8 cellular contexts compared by ENCODE assay signal in the genomic region with DNA sequence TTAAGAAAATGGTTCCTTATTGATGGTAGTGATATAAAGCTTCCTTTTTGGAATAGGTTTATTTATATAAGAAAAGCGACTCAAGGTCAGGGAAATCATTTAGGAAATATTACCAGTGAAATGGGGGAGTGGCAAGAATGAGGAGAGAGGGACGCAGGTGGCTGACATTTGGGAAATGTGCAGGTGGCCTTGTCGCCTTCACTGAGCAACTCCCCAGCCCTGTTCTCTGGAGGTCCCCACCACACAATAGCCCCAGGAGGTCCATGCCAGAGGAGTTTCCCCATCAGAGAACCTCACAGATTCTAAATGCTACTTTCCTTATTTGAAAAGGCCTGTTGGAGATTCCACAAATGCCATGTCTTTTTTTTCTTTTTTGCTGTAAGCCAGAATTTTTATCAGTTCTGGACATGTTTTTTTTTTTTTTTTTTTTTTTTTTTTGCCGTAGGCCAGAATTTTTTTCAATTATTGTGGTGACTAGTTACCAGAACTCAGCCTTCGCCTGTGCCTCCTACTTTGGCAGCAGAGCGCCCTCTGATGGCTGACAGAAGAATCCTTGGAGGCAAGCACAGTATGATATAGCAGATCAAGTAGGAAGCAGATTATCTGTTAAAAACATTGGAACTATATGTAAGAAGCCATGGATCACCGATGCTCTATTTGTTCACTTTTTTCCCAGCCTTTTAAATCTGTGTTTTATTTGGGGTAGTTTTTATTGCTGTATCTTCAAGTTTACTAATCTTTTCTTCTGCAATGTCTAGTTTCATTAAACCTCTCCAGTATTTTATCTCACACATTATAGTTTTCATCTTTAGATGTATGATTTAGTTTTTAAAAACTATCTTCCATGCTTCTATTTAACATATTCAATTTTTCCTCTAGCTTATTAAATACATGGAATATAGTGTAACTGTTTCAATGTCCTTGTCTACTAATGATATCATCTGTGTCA. TPM values are rescaled to one million over a fixed set of nuclear protein-coding genes. Genes with fewer than 3 reads are reported as not detected.
DNase-seq lines count a peak whose midpoint lies in the region; ATAC-seq, FAIRE-seq and TF ChIP-seq lines count a peak whose summit lies in the region.

No MANE protein-coding gene starts in this region.

- H3K27ac Mint-ChIP-seq in progenitor cell of endocrine pancreas, result no peak overlapping the region

- no peaks in the 10 kb centered on the region for H3K4me1 Mint-ChIP-seq in progenitor cell of endocrine pancreas (ENCODE audit: low read depth)

- H3K36me3 Mint-ChIP-seq in progenitor cell of endocrine pancreas (ENCODE audit: insufficient read depth), result no peaks in the 10 kb centered on the region

- CTCF ChIA-PET in A673 (lab: Charles Lee), result interaction anchor here (0.6 to 1.2 kb wide), 2 partner anchors 110 to 111 kb away, joined by 5 to 6 read pairs; no protein-coding TSS in a partner anchor

- no peak overlapping the region for H3K4me3 ChIP-seq in A673 (ENCODE audit: low read depth, low read length, poor library complexity, severe bottlenecking)

- no peak overlapping the region for H3K4me3 Mint-ChIP-seq in progenitor cell of endocrine pancreas (ENCODE audit: low read depth)

- H3K4me1 ChIP-seq in A673 (ENCODE audit: insufficient read depth, low read length, poor library complexity, severe bottlenecking), result no peaks in the 10 kb centered on the region

- no peaks in the 10 kb centered on the region for H3K36me3 ChIP-seq in A673 (ENCODE audit: insufficient read depth, low read length, poor library complexity, severe bottlenecking)

- H3K9me3 Mint-ChIP-seq in progenitor cell of endocrine pancreas (ENCODE audit: low read depth), result no peaks in the 10 kb centered on the region

- intact Hi-C loops in A673 (cut with micrococcal nuclease; ENCODE audit: unreplicated experiment), result loop anchor here (1.0 kb wide), 1 partner anchor 323 kb away; no protein-coding TSS in a partner anchor

- DNase-seq in A673 (ENCODE audit: low spot score), result peak; percentile 74
- peak; percentile 93 to 97 for DNase-seq in Kasumi-1 (lab: John Stamatoyannopoulos, UW)
- DNase-seq in SHP77 (lab: John Stamatoyannopoulos, UW), result peak; percentile 55 to 76
- peak; percentile 79 for DNase-seq in activated effector memory CD4-positive, alpha-beta T cell treated with anti-CD3 and anti-CD28 coated beads, Interleukin-2, amount 50 U/mL, for 16 hours
- peak in 1 of 2 donors; percentile 14 for DNase-seq in frontal cortex (ENCODE audit: low spot score in 2 of 2)
- DNase-seq in progenitor cell of endocrine pancreas (ENCODE audit: low spot score, unreplicated experiment), result peak; percentile 46

- TF ChIP-seq CTCF in A673 (conservative IDR thresholded peaks at IDR 0.05; ENCODE audit: low read depth, low read length) (peak; percentile 89), progenitor cell of endocrine pancreas (IDR thresholded peaks at IDR 0.05; ENCODE audit: unreplicated experiment) (peak; percentile 85)

- POLR2A ChIA-PET in A673 (lab: Charles Lee; ENCODE audit: low non-redundant PET), result no interaction called here

- H3K27me3 Mint-ChIP-seq in progenitor cell of endocrine pancreas, result peaks cover 2% of the 10 kb centered on the region

- H3K27me3 ChIP-seq in A673 (replicated peaks; ENCODE audit: insufficient read depth, low read depth, low read length, poor library complexity), result no peaks in the 10 kb centered on the region

- no TSS peak for BruUV-seq in A673 (replicated peaks; lab: Mats Ljungman, UMichigan)

- no peak overlapping the region for H3K27ac ChIP-seq in A673 (ENCODE audit: low read depth, low read length, poor library complexity, severe bottlenecking)

- FAIRE-seq in frontal cortex (lab: Jason Lieb, UNC), result peak; percentile 61

- ATAC-seq in GM18517 (IDR thresholded peaks at IDR 0.05; ENCODE audit: unreplicated experiment) (peak; percentile 60), HG02870 (IDR thresholded peaks at IDR 0.05; ENCODE audit: unreplicated experiment) (no peak)

- H3K9me3 ChIP-seq in A673 (ENCODE audit: low read depth, low read length, poor library complexity, severe bottlenecking), result no peaks in the 10 kb centered on the region

RNA-seq across cellular contexts. Expression of a gene that starts 18.6 kb away (rescaled TPM):
- not detected in 2 replicates for total RNA-seq in A673 (2021)
- total RNA-seq in frontal cortex, result not detected
- not detected in 2 replicates for total RNA-seq in progenitor cell of endocrine pancreas

RNA-seq across cellular contexts. Expression of a gene that starts 36.0 kb away (rescaled TPM):
- total RNA-seq in A673 (2021) (not detected in 2 replicates), frontal cortex (not detected), progenitor cell of endocrine pancreas (not detected in 2 replicates)
